ENCODE assay signal across 20 cellular contexts in the genomic region with DNA sequence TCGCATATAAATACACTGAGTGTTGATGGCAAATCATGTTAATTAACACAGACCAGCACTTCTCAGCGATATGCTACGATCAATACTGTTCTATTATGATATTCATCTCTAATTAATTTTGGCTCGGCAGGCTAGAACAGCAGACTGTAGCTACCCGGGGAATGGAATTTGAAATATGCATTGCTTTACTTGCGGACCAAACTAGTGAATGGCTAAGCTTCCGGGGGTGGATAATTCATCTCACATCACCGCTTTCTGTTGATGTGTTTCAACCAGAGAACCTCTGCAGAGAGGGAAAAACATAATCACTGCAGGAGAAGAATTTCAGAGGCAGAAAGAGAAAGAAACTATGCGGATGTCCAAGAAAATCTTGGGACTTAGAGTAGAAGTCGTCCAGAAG.
DNase-seq lines count a peak whose midpoint lies in the region; ATAC-seq and TF ChIP-seq lines count a peak whose summit lies in the region.
"Had no signal": no experiment of that assay in that cellular context is flagged by ENCODE, and none has a peak within 500 bp of the region (broad histone marks: within the 10 kb centered on the region; RNA-seq: fewer than 3 reads in every experiment).

No MANE protein-coding gene starts in this region.

- peaks cover 10% of the 10 kb centered on the region for H3F3A ChIP-seq in neural progenitor cell (ENCODE audit: low read depth)

- H3K4me1 Mint-ChIP-seq in neural progenitor cell: peaks cover 32% of the 10 kb centered on the region
- no peaks in the 10 kb centered on the region for H3K4me1 Mint-ChIP-seq in stimulated activated naive B cell treated with anti-CD40 and anti-IgM and Interleukin-4, amounts not matched to agents 10 μg/mL and 1 μg/mL and 100 μg/mL, for 72 hours
- H3K4me1 Mint-ChIP-seq: activated CD4-positive, alpha-beta T cell treated with anti-CD3 and anti-CD28 coated beads, Interleukin-2, amount 10 ng/mL, durations not matched to agents 24 days and 14 days; natural killer cell had no signal

- no peaks in the 10 kb centered on the region for H4K20me1 ChIP-seq in neural progenitor cell (ENCODE audit: low read depth)

- WGBS in HUES64: 69% methylated on average over 9 of the region's 10 CpGs
- 58 to 62% methylated on average over 10 of the region's 10 CpGs for WGBS in upper lobe of left lung, 2 donors

- no peaks in the 10 kb centered on the region for H3K79me2 ChIP-seq in neural progenitor cell (ENCODE audit: low read depth)

- no peaks in the 10 kb centered on the region for H3K36me3 ChIP-seq in HUES64 (ENCODE audit: insufficient read depth, low read length)
- H3K36me3 ChIP-seq in neural progenitor cell: no peaks in the 10 kb centered on the region
- H3K36me3 ChIP-seq in upper lobe of left lung: no peaks in the 10 kb centered on the region
- H3K36me3 ChIP-seq: lower lobe of right lung had no signal

- TF ChIP-seq EP300 in upper lobe of left lung (IDR thresholded peaks at IDR 0.05): no peak

- H3K27ac ChIP-seq in HUES64 (ENCODE audit: low read depth, low read length) (peak overlapping the region; percentile 56), neural progenitor cell (peak overlapping the region; percentile 56), upper lobe of left lung (no peak overlapping the region)
- H3K27ac ChIP-seq: lower lobe of right lung had no signal

- H3K27me3 Mint-ChIP-seq in neural progenitor cell (ENCODE audit: insufficient read depth, low read depth): no peaks in the 10 kb centered on the region
- H3K27me3 Mint-ChIP-seq in stimulated activated naive B cell treated with anti-CD40 and anti-IgM and Interleukin-4, amounts not matched to agents 10 μg/mL and 1 μg/mL and 100 μg/mL, for 72 hours: peaks cover 0 to 6% of the 10 kb centered on the region in 2 donors

- no peaks in the 10 kb centered on the region for H3K9me3 Mint-ChIP-seq in neural progenitor cell
- no peaks in the 10 kb centered on the region for H3K9me3 Mint-ChIP-seq in stimulated activated naive B cell treated with anti-CD40 and anti-IgM and Interleukin-4, amounts not matched to agents 10 μg/mL and 1 μg/mL and 100 μg/mL, for 72 hours
- H3K9me3 Mint-ChIP-seq: activated CD4-positive, alpha-beta T cell treated with anti-CD3 and anti-CD28 coated beads, Interleukin-2, amount 10 ng/mL, durations not matched to agents 24 days and 14 days; activated naive CD4-positive, alpha-beta T cell treated with anti-CD3 and anti-CD28 coated beads for 36 hours; effector memory CD8-positive, alpha-beta T cell; natural killer cell had no signal

- ATAC-seq in GM21423 (IDR thresholded peaks at IDR 0.05; ENCODE audit: unreplicated experiment) (no peak), upper lobe of left lung (ENCODE audit: low FRiP score in 2 of 2) (no peak), HG03095 (IDR thresholded peaks at IDR 0.05; ENCODE audit: unreplicated experiment) (no peak)
- no peak for ATAC-seq in stimulated activated naive B cell treated with anti-CD40 and anti-IgM and Interleukin-4, amounts not matched to agents 10 μg/mL and 1 μg/mL and 100 μg/mL, for 72 hours (replicated peaks)
- ATAC-seq: effector memory CD8-positive, alpha-beta T cell; lower lobe of right lung; natural killer cell had no signal

- H2AFZ ChIP-seq in neural progenitor cell (replicated peaks): no peak overlapping the region

- no peak for TF ChIP-seq CTCF in epithelial cell of proximal tubule (conservative IDR thresholded peaks at IDR 0.05; ENCODE audit: low read depth, low read length)
- no peak for TF ChIP-seq CTCF in neural progenitor cell (IDR thresholded peaks at IDR 0.05)
- no peak for TF ChIP-seq CTCF in upper lobe of left lung (IDR thresholded peaks at IDR 0.05)

- no peak for TF ChIP-seq POLR2A in upper lobe of left lung (IDR thresholded peaks at IDR 0.05)

- DNase-seq in AG08396 (ENCODE audit: low spot score) (peak; percentile 8), epithelial cell of proximal tubule (ENCODE audit: low read depth) (peak; percentile 39), neural progenitor cell (ENCODE audit: low spot score) (peak; percentile 73), upper lobe of left lung (no peak)
- DNase-seq in stimulated activated naive B cell treated with anti-CD40 and anti-IgM and Interleukin-4, amounts not matched to agents 10 μg/mL and 1 μg/mL and 100 μg/mL, for 72 hours: no peak
- DNase-seq: activated CD4-positive, alpha-beta T cell treated with anti-CD3 and anti-CD28 coated beads, Interleukin-2, amount 10 ng/mL, durations not matched to agents 24 days and 14 days; activated naive CD4-positive, alpha-beta T cell treated with anti-CD3 and anti-CD28 coated beads for 36 hours; caudate nucleus; effector memory CD8-positive, alpha-beta T cell; hypothalamus; lower lobe of right lung; natural killer cell; NCI-H1694 treated with DMSO at 0.1 percent for 48 hours; NCI-H524; OCI-M1; stimulated activated CD4-positive, alpha-beta T cell treated with anti-CD3 and anti-CD28 coated beads, Interleukin-1b, Interleukin-23, amount 100 ng/mL, for 48 hours; T-helper 9 cell had no signal

- H3K9ac ChIP-seq in HUES64 (ENCODE audit: low read depth, low read length) (0 out of 2 replicates have a peak overlapping the region, but pooled peaks have one; percentile 12), neural progenitor cell (no peak overlapping the region)

- peak overlapping the region; percentile 40 for H3K4me2 ChIP-seq in neural progenitor cell

- no peak overlapping the region for H3K4me3 Mint-ChIP-seq in neural progenitor cell
- H3K4me3 Mint-ChIP-seq in stimulated activated naive B cell treated with anti-CD40 and anti-IgM and Interleukin-4, amounts not matched to agents 10 μg/mL and 1 μg/mL and 100 μg/mL, for 72 hours: no peak overlapping the region
- H3K4me3 Mint-ChIP-seq: activated CD4-positive, alpha-beta T cell treated with anti-CD3 and anti-CD28 coated beads, Interleukin-2, amount 10 ng/mL, durations not matched to agents 24 days and 14 days; activated naive CD4-positive, alpha-beta T cell treated with anti-CD3 and anti-CD28 coated beads for 36 hours; effector memory CD8-positive, alpha-beta T cell; natural killer cell had no signal

- H3K4me1 ChIP-seq in HUES64 (ENCODE audit: insufficient read depth, low read length) (peaks cover 49% of the 10 kb centered on the region), neural progenitor cell (peaks cover 13% of the 10 kb centered on the region), upper lobe of left lung (no peaks in the 10 kb centered on the region)
- H3K4me1 ChIP-seq: lower lobe of right lung had no signal

- H3K4me3 ChIP-seq in HUES64 (ENCODE audit: low read length) (no peak overlapping the region), epithelial cell of proximal tubule (ENCODE audit: low read depth, low read length) (no peak overlapping the region), neural progenitor cell (no peak overlapping the region), upper lobe of left lung (no peak overlapping the region)
- H3K4me3 ChIP-seq: lower lobe of right lung had no signal

- H3K9me3 ChIP-seq in HUES64 (ENCODE audit: insufficient read depth, low read depth, low read length): no peaks in the 10 kb centered on the region
- H3K9me3 ChIP-seq in neural progenitor cell (ENCODE audit: low read depth): no peaks in the 10 kb centered on the region
- H3K9me3 ChIP-seq in upper lobe of left lung: no peaks in the 10 kb centered on the region
- H3K9me3 ChIP-seq: lower lobe of right lung had no signal

- no peaks in the 10 kb centered on the region for H3K36me3 Mint-ChIP-seq in neural progenitor cell
- no peaks in the 10 kb centered on the region for H3K36me3 Mint-ChIP-seq in stimulated activated naive B cell treated with anti-CD40 and anti-IgM and Interleukin-4, amounts not matched to agents 10 μg/mL and 1 μg/mL and 100 μg/mL, for 72 hours
- H3K36me3 Mint-ChIP-seq: natural killer cell had no signal

- peak overlapping the region; percentile 89 for H3K27ac Mint-ChIP-seq in neural progenitor cell
- H3K27ac Mint-ChIP-seq in stimulated activated naive B cell treated with anti-CD40 and anti-IgM and Interleukin-4, amounts not matched to agents 10 μg/mL and 1 μg/mL and 100 μg/mL, for 72 hours: no peak overlapping the region
- H3K27ac Mint-ChIP-seq: activated CD4-positive, alpha-beta T cell treated with anti-CD3 and anti-CD28 coated beads, Interleukin-2, amount 10 ng/mL, durations not matched to agents 24 days and 14 days; activated naive CD4-positive, alpha-beta T cell treated with anti-CD3 and anti-CD28 coated beads for 36 hours; effector memory CD8-positive, alpha-beta T cell; natural killer cell had no signal

- no peaks in the 10 kb centered on the region for H3K27me3 ChIP-seq in HUES64 (ENCODE audit: insufficient read depth, low read length)
- no peaks in the 10 kb centered on the region for H3K27me3 ChIP-seq in neural progenitor cell
- no peaks in the 10 kb centered on the region for H3K27me3 ChIP-seq in upper lobe of left lung

Comparison
In these comparisons a context has a peak if more than half of its experiments do, and no peak if none do; other contexts are left out.
1. DNase-seq: peak in AG08396 (single experiment), epithelial cell of proximal tubule (single experiment) and neural progenitor cell (single experiment); none in upper lobe of left lung (0 of 2) and stimulated activated naive B cell treated with anti-CD40 and anti-IgM and Interleukin-4, amounts not matched to agents 10 μg/mL and 1 μg/mL and 100 μg/mL, for 72 hours (single experiment).
2. H3K27ac ChIP-seq: peak in HUES64 (single experiment) and neural progenitor cell (single experiment); none in upper lobe of left lung (0 of 4).